ENCODE assay signal across 7 cellular contexts in genomic region chr12:132976870-132977269, GRCh38. TPM values are rescaled to one million over a fixed set of nuclear protein-coding genes. Genes with fewer than 3 reads are reported as not detected.
DNase-seq lines count a peak whose midpoint lies in the region; ATAC-seq, FAIRE-seq and TF ChIP-seq lines count a peak whose summit lies in the region.
"Not testable (repeated sequence)": the region's sequence is repeated elsewhere in the genome, so short reads cannot be mapped to it uniquely, and the experiment has no call there.

No MANE protein-coding gene starts in this region.

- FAIRE-seq in bronchial epithelial cell (lab: Jason Lieb, UNC): not testable (repeated sequence)

- ATAC-seq in PC-3: 0 out of 2 replicates have a peak, but pooled peaks have one; percentile 13
- ATAC-seq in heart left ventricle: not testable (repeated sequence)

- not testable (repeated sequence) for H4K20me1 ChIP-seq in PC-3 (ENCODE audit: low read length)

- TF ChIP-seq CTCF in PC-3 (conservative IDR thresholded peaks at IDR 0.05; ENCODE audit: low read depth, low read length) (peak; percentile 63), bronchial epithelial cell (IDR thresholded peaks at IDR 0.05; ENCODE audit: insufficient read depth, low read length, severe bottlenecking) (peak; percentile 47), heart left ventricle (IDR thresholded peaks at IDR 0.05) (peak in 11 of 12 donors; percentile 15 to 55 (median 45))
- not testable (repeated sequence) for TF ChIP-seq CTCF in parathyroid adenoma (IDR thresholded peaks at IDR 0.05)

- CTCF ChIA-PET in PC-3 (lab: Charles Lee): not testable (repeated sequence)

- intact Hi-C loops in PC-3 (cut with micrococcal nuclease); heart left ventricle (cut with DNase I): not testable (repeated sequence)

- H3K9me3 ChIP-seq in HUES48 (ENCODE audit: control insufficient read depth, insufficient read depth, low read length) (peaks cover 70% of the 10 kb centered on the region), heart left ventricle (peaks cover 0 to 22% (median 2%) of the 10 kb centered on the region in 12 donors)
- not testable (repeated sequence) for H3K9me3 ChIP-seq in PC-3 (ENCODE audit: low read length); parathyroid adenoma (ENCODE audit: control insufficient read depth, low read length)

- DNase-seq in Daoy (ENCODE audit: low read depth) (peak; percentile 19), PC-3 (peak; percentile 71), activated T-cell treated with anti-CD3 and anti-CD28 coated beads for 48 hours (ENCODE audit: low read depth) (peak; percentile 36), heart left ventricle (peak in 3 of 5 donors; percentile 47 to 69 (median 65))
- DNase-seq in bronchial epithelial cell (ENCODE audit: low read depth): not testable (repeated sequence)

- not testable (repeated sequence) for H3K36me3 ChIP-seq in HUES48 (ENCODE audit: control insufficient read depth, insufficient read depth, low read length); PC-3 (ENCODE audit: low read depth, low read length); bronchial epithelial cell (ENCODE audit: control insufficient read depth, insufficient read depth, low read length); heart left ventricle; parathyroid adenoma (ENCODE audit: control insufficient read depth, insufficient read depth, low read length)

- H3K27ac ChIP-seq in HUES48 (ENCODE audit: low read depth, low read length); PC-3 (ENCODE audit: low read length); heart left ventricle; parathyroid adenoma: not testable (repeated sequence)

- H2AFZ ChIP-seq in PC-3 (ENCODE audit: low read length); parathyroid adenoma: not testable (repeated sequence)

- BruUV-seq in PC-3 (replicated peaks; lab: Mats Ljungman, UMichigan): not testable (repeated sequence)

- not testable (repeated sequence) for H3F3A ChIP-seq in PC-3 (ENCODE audit: low read length, unreplicated experiment)

- not testable (repeated sequence) for H3K9me2 ChIP-seq in PC-3 (replicated peaks; ENCODE audit: low read length)

- H3K4me2 ChIP-seq in PC-3 (ENCODE audit: low read length): not testable (repeated sequence)
- peak overlapping the region; percentile 26 for H3K4me2 ChIP-seq in parathyroid adenoma (ENCODE audit: low read length)

- WGBS in heart left ventricle, 4 donors: 14 to 30% (median 28%) methylated on average over 13 of the region's 13 CpGs

- H3K4me1 ChIP-seq in HUES48 (ENCODE audit: control insufficient read depth, insufficient read depth, low read length); PC-3 (ENCODE audit: insufficient read depth, low read length); heart left ventricle; parathyroid adenoma: not testable (repeated sequence)

- H3K27me3 ChIP-seq in HUES48 (ENCODE audit: control insufficient read depth, insufficient read depth, low read length); PC-3 (ENCODE audit: low read length); bronchial epithelial cell (ENCODE audit: control insufficient read depth, insufficient read depth, low read length); heart left ventricle; parathyroid adenoma (ENCODE audit: control insufficient read depth, insufficient read depth, low read length): not testable (repeated sequence)

- H3K4me3 ChIP-seq in HUES48 (ENCODE audit: low read depth, low read length): 0 out of 2 replicates have a peak overlapping the region, but pooled peaks have one; percentile 18
- H3K4me3 ChIP-seq in PC-3 (ENCODE audit: low read length); bronchial epithelial cell (ENCODE audit: low read depth, low read length); heart left ventricle; parathyroid adenoma (ENCODE audit: low read depth, low read length): not testable (repeated sequence)

- TF ChIP-seq POLR2A in heart left ventricle (IDR thresholded peaks at IDR 0.05): not testable (repeated sequence)

- H3K9ac ChIP-seq in HUES48 (ENCODE audit: low read depth, low read length); PC-3 (ENCODE audit: low read length); parathyroid adenoma: not testable (repeated sequence)

- POLR2A ChIA-PET in PC-3 (lab: Charles Lee; ENCODE audit: unreplicated experiment): not testable (repeated sequence)

- H3K79me2 ChIP-seq in PC-3 (ENCODE audit: low read length); parathyroid adenoma: not testable (repeated sequence)

RNA-seq across cellular contexts. Expression of gene ZNF26, which starts 9.3 kb away (rescaled TPM):
- 6.9 and 9.8 TPM in 2 replicates for total RNA-seq in Daoy (2014; rRNA removed; shearing (Covaris generic))
- total RNA-seq in PC-3 (2014; rRNA removed) (30.2 and 39.2 TPM in 2 replicates), bronchial epithelial cell (13.4 and 14.1 TPM in 2 replicates), heart left ventricle (1 to 10 TPM in 8 of 9 donors, under 1 TPM in 1; 0.60 to 6.7 (median 3.7) TPM)
- polyA plus RNA-seq in heart left ventricle: 1 to 10 TPM; 1.8 to 4.2 TPM

RNA-seq across cellular contexts. Expression of gene ZNF605, which starts 20.8 kb away (rescaled TPM):
- 2.5 TPM in 2 replicates for total RNA-seq in Daoy (2014; rRNA removed; shearing (Covaris generic))
- total RNA-seq in PC-3 (2014; rRNA removed): 5.9 and 8.6 TPM in 2 replicates
- 6.3 and 9.6 TPM in 2 replicates for total RNA-seq in bronchial epithelial cell
- total RNA-seq in heart left ventricle: 10 to 100 TPM in 6 of 9 donors, 1 to 10 TPM in 3; 3.4 to 14.2 (median 10.3) TPM
- polyA plus RNA-seq in heart left ventricle: 1 to 10 TPM; 5.0 to 5.6 TPM
